8 cellular contexts compared by ENCODE assay signal in the genomic region with DNA sequence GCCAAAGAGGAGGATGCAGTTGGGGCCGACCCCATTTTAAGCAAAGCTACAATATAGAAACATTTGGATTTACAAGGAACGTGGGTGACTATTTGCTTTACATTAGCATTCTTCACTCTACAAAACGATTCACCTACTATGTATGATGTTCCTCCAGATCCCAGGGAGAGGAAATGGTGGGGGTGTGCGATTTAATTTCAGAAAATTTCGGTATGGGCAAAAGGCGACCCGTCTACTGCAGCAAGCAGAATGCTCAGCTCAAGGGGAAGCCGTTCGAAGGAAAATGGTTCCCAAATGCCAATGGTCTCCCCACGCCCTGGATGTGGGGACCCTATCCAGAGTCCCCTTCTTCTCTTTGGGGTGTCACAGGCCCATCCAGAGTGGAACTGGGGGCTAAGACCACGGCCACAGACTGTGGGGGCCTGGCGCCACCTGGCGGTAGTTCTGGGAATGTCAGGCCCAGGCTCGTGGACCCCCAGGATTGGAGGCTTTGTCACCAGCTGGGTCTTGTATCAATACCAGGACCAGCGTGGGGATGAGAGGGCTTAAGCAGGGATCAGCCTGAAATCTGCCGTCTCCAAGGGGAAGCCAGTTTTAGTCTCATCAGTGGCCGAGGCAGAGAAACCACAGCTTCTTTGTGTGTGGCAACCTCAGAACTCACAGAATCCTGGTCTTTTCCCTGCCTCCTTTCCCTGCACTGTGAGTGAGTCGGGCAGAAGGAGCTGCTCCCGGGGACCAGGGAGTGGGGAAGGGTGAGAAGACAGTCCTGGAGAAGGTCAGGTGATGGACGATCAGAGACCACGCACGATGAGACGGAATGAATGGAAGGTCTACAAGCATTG. TPM values are rescaled to one million over a fixed set of nuclear protein-coding genes. Genes with fewer than 3 reads are reported as not detected.
DNase-seq lines count a peak whose midpoint lies in the region; ATAC-seq and TF ChIP-seq lines count a peak whose summit lies in the region.

No MANE protein-coding gene starts in this region.

- POLR2A ChIA-PET in RWPE1 (lab: Yijun Ruan, JAX; ENCODE audit: low non-redundant PET), result interaction anchor here (0.6 kb wide), 1 partner anchor 217 kb away, joined by 4 read pairs; no protein-coding TSS in a partner anchor

- H3K9me3 ChIP-seq in left ventricle myocardium inferior (replicated peaks), result no peaks in the 10 kb centered on the region

- CTCF ChIA-PET in RWPE1 (lab: Yijun Ruan, JAX), result interaction anchor here (0.5 to 3.7 kb wide), 40 partner anchors 9 to 1251 kb away, joined by 3 to 42 read pairs (median 4); a partner anchor contains a TSS

- H3K27ac ChIP-seq in RWPE1, result no peak overlapping the region
- H3K27ac ChIP-seq in left ventricle myocardium inferior (replicated peaks), result peak overlapping the region; percentile 50

- intact Hi-C loops in left ventricle myocardium inferior (cut with micrococcal nuclease), result loop anchor here (5.0 to 10.0 kb wide), 2 partner anchors 72 to 110 kb away; no protein-coding TSS in a partner anchor

- TF ChIP-seq CTCF in RWPE1 (conservative IDR thresholded peaks at IDR 0.05; ENCODE audit: low read depth) (peak; percentile 97), left ventricle myocardium inferior (IDR thresholded peaks at IDR 0.05; ENCODE audit: borderline replicate concordance) (peak; percentile 97)

- peaks cover 10% of the 10 kb centered on the region for H3K4me1 ChIP-seq in left ventricle myocardium inferior

- H3K4me3 ChIP-seq in left ventricle myocardium inferior, result no peak overlapping the region

- H3K27me3 ChIP-seq in left ventricle myocardium inferior (ENCODE audit: low read depth), result peaks cover 18% of the 10 kb centered on the region

- H3K36me3 ChIP-seq in left ventricle myocardium inferior, result no peaks in the 10 kb centered on the region

- DNase-seq in DMS 273 (lab: John Stamatoyannopoulos, UW; ENCODE audit: unreplicated experiment), result peak; percentile 58
- DNase-seq in DMS 273 treated with DMSO at 0.1 percent for 48 hours (lab: John Stamatoyannopoulos, UW), result no peak
- peak; percentile 72 for DNase-seq in RWPE1 (ENCODE audit: low spot score)
- peak; percentile 60 for DNase-seq in activated naive CD4-positive, alpha-beta T cell treated with anti-CD3 and anti-CD28 coated beads, Interleukin-2, amount 50 U/mL, for 16 hours
- no peak for DNase-seq in left ventricle myocardium inferior
- DNase-seq in stimulated activated CD4-positive, alpha-beta T cell treated with anti-CD3 and anti-CD28 coated beads, Interleukin-1b, Interleukin-23, amount 100 ng/mL, for 24 hours (ENCODE audit: low read depth in 4 of 4, low spot score in 1 of 4), result peak in 3 of 4 experiments; percentile 25 to 47 (median 46)
- no peak for DNase-seq in HCEC 1CT

- ATAC-seq in HG02763 (IDR thresholded peaks at IDR 0.05; ENCODE audit: unreplicated experiment), result no peak

RNA-seq across cellular contexts. Expression of a gene that starts 8.3 kb away (rescaled TPM):
- 0.88 TPM for total RNA-seq in left ventricle myocardium inferior

Comparison
In these comparisons a context has a peak if more than half of its experiments do, and no peak if none do; other contexts are left out.
1. DNase-seq: peak in DMS 273 (single experiment), RWPE1 (single experiment), activated naive CD4-positive, alpha-beta T cell treated with anti-CD3 and anti-CD28 coated beads, Interleukin-2, amount 50 U/mL, for 16 hours (single experiment) and stimulated activated CD4-positive, alpha-beta T cell treated with anti-CD3 and anti-CD28 coated beads, Interleukin-1b, Interleukin-23, amount 100 ng/mL, for 24 hours (3 of 4); none in DMS 273 treated with DMSO at 0.1 percent for 48 hours (single experiment), left ventricle myocardium inferior (single experiment) and HCEC 1CT (single experiment).